Comparison of ENCODE assay signal across 1 cellular context in the genomic region with DNA sequence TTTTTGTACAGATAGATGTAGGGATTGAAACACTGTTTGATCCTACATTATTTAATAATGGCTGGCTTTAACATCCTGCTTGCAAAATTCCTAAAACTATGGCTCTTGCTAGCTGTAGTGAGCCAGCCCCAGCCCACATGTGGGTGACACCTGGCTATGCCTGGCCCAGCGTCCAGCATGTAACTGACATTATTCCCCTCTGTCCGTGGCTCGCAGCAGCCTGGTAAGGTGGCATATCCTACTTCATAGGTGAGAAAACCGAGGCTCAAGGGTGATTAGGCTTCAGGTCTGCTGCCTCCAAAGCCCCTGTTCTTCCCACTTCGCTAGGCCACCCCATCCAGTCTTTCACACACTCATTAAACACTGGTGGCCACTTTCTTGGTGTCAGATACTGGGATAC.
TF ChIP-seq lines count a peak whose summit lies in the region.

No MANE protein-coding gene starts in this region.

TF ChIP-seq in HepG2, 621 proteins besides CTCF, POLR2A, EP300 and RAD21:
- TF ChIP-seq ARID2 (CRISPR knock-in tag; IDR thresholded peaks at IDR 0.05; ENCODE audit: borderline replicate concordance) (no peak), THYN1 (CRISPR knock-in tag; IDR thresholded peaks at IDR 0.05; ENCODE audit: borderline replicate concordance, low read depth) (no peak), RBM22 (optimal IDR thresholded peaks at IDR 0.05; ENCODE audit: low read length) (peak; percentile 18)
- TF ChIP-seq, protein P1, sequence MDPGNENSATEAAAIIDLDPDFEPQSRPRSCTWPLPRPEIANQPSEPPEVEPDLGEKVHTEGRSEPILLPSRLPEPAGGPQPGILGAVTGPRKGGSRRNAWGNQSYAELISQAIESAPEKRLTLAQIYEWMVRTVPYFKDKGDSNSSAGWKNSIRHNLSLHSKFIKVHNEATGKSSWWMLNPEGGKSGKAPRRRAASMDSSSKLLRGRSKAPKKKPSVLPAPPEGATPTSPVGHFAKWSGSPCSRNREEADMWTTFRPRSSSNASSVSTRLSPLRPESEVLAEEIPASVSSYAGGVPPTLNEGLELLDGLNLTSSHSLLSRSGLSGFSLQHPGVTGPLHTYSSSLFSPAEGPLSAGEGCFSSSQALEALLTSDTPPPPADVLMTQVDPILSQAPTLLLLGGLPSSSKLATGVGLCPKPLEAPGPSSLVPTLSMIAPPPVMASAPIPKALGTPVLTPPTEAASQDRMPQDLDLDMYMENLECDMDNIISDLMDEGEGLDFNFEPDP (CRISPR knock-in tag; conservative IDR thresholded peaks at IDR 0.05), result 0 out of 2 replicates have a peak, but pooled peaks have one; percentile 38
